ENCODE assay signal across 9 cellular contexts in the genomic region with DNA sequence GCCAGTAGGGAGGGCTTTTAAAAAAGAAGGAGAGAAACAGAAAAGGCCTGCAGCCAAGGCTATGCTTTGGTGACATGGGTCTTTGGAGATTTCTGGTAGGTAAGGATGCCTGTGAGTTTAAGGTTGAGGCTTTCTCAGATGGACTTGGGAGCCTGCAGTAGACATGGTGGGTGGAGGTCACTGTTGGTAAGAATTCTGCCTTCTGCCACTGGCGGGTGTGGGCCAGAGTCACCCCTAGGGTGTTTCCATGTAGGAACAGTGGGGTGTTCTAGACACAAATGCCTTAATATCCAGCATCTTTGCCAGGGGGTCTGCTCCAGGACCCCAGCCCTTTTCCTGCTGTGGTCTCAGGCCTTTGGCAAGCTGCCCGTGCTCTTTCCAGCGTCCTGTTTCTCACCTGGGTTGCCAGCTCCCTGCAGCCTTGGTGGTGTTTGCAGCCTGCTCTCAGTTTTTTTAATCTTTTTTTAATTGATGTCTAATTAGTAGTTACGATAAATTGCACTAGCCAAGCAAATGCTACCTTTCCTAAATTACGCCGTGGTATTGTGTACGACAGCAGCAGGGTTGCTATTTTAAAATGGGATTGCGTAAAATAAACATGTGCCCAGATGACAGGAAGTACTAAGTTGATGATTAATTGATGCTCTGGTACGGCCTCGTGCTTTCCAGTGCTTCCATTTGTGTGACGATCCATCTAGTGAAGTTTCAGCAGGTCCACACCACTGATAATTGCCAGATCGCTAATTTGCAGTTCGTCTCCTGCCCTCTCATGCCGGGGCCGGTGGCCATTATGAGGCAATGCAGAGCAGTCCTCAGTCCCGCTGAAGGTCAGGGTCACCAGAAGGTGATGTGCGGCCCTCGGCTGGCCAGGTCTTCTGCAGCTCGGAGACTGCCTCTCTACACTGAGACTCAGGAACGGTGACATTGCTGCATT. TPM values are rescaled to one million over a fixed set of nuclear protein-coding genes. Genes with fewer than 3 reads are reported as not detected.
A peak's percentile ranks its signal among the peaks of the same experiment; 100 is the strongest.
DNase-seq lines count a peak whose midpoint lies in the region; ATAC-seq and TF ChIP-seq lines count a peak whose summit lies in the region.
"Had no signal": no experiment of that assay in that cellular context is flagged by ENCODE, and none has a peak within 500 bp of the region (broad histone marks: within the 10 kb centered on the region; RNA-seq: fewer than 3 reads in every experiment).

No MANE protein-coding gene starts in this region.

- peak; percentile 14; the same call in 1 of the 2 replicates for TF ChIP-seq RAD21 in SK-N-SH (IDR thresholded peaks at IDR 0.05; ENCODE audit: low read length)

- peaks cover 22 to 29% of the 10 kb centered on the region in 2 experiments for H3K4me1 ChIP-seq in SK-N-SH (ENCODE audit: control insufficient read depth in 1 of 2, insufficient read depth in 2 of 2, low read depth in 1 of 2, low read length in 1 of 2)
- H3K4me1 ChIP-seq in right cardiac atrium (ENCODE audit: control insufficient read depth, insufficient read depth, low read length), result peaks cover 19% of the 10 kb centered on the region
- H3K4me1 ChIP-seq in vagina, result peaks cover 44% of the 10 kb centered on the region

- no peak overlapping the region for H2AFZ ChIP-seq in SK-N-SH (ENCODE audit: low read depth)

- intact Hi-C loops in right cardiac atrium (cut with DNase I) (loop anchor here in 2 of 4 donors (5.0 to 10.0 kb wide), 3 partner anchors 60 to 230 kb away; partner anchors contain the start of gene ARHGAP35 (in 1 of the 2)), vagina (cut with DNase I) (no loop called here)

- H3K4me1 Mint-ChIP-seq in activated T-cell treated with anti-CD3 and anti-CD28 coated beads, Interleukin-2, amount 50 U/mL, for 24 hours (ENCODE audit: low read depth), result peaks cover 19% of the 10 kb centered on the region

- H3K27me3 Mint-ChIP-seq in activated T-cell treated with anti-CD3 and anti-CD28 coated beads, Interleukin-2, amount 50 U/mL, for 24 hours, result no peaks in the 10 kb centered on the region

- H3K4me3 ChIP-seq in SK-N-SH (ENCODE audit: low read depth in 2 of 2, low read length in 1 of 2), result no peak overlapping the region
- no peak overlapping the region for H3K4me3 ChIP-seq in right cardiac atrium (ENCODE audit: low read length)
- H3K4me3 ChIP-seq in vagina, result no peak overlapping the region
- H3K4me3 ChIP-seq: SJSA1 had no signal

- 52% methylated on average over 18 of the region's 20 CpGs for WGBS in SK-N-SH (ENCODE audit: low lambda C conversion rate)
- 60% methylated on average over 20 of the region's 20 CpGs for WGBS in right cardiac atrium

- ATAC-seq in right cardiac atrium (peak; percentile 25 to 61), HG03175 (IDR thresholded peaks at IDR 0.05; ENCODE audit: unreplicated experiment) (no peak), HG03025 (IDR thresholded peaks at IDR 0.05; ENCODE audit: low FRiP score, unreplicated experiment) (no peak), HG03521 (IDR thresholded peaks at IDR 0.05; ENCODE audit: unreplicated experiment) (no peak)

- H3K9me2 ChIP-seq in SK-N-SH, result no peaks in the 10 kb centered on the region

- H3F3A ChIP-seq in SK-N-SH (replicated peaks; ENCODE audit: insufficient read depth), result peaks cover 29% of the 10 kb centered on the region

- H4K20me1 ChIP-seq in SK-N-SH (ENCODE audit: insufficient read depth), result 0 out of 2 replicates have a peak, but pooled peaks cover 7% of the 10 kb centered on the region

- TF ChIP-seq CTCF in SK-N-SH (IDR thresholded peaks at IDR 0.05) (no peak), vagina (IDR thresholded peaks at IDR 0.05) (no peak)

- peak overlapping the region in 1 of 2 experiments; percentile 80; a peak in 2 of 4 replicates for H3K27ac ChIP-seq in SK-N-SH (ENCODE audit: low read depth in 2 of 2, low read length in 1 of 2)
- H3K27ac ChIP-seq in right cardiac atrium (ENCODE audit: low read length), result peak overlapping the region; percentile 60
- H3K27ac ChIP-seq in vagina, result peak overlapping the region; percentile 42
- H3K27ac ChIP-seq: SJSA1 had no signal

- H3K9me3 Mint-ChIP-seq in activated T-cell treated with anti-CD3 and anti-CD28 coated beads, Interleukin-2, amount 50 U/mL, for 24 hours, result no peaks in the 10 kb centered on the region

- H3K36me3 ChIP-seq in SK-N-SH (replicated peaks in 1 of 2; ENCODE audit: control insufficient read depth in 1 of 2, insufficient read depth in 2 of 2, low read length in 1 of 2), result peaks cover 15 to 19% of the 10 kb centered on the region in 2 experiments
- H3K36me3 ChIP-seq in vagina, result peaks cover 0 to 3% of the 10 kb centered on the region in 2 donors

- H3K9me3 ChIP-seq in SK-N-SH (no peaks in the 10 kb centered on the region), right cardiac atrium (ENCODE audit: control insufficient read depth, low read length) (no peaks in the 10 kb centered on the region), vagina (no peaks in the 10 kb centered on the region)
- H3K9me3 ChIP-seq: SJSA1 had no signal

- H3K79me2 ChIP-seq in SK-N-SH (ENCODE audit: insufficient read depth), result peaks cover 54% of the 10 kb centered on the region

- H3K36me3 Mint-ChIP-seq in activated T-cell treated with anti-CD3 and anti-CD28 coated beads, Interleukin-2, amount 50 U/mL, for 24 hours (ENCODE audit: low read depth), result peaks cover 20% of the 10 kb centered on the region

- peak in 1 of 2 experiments; percentile 51; a peak in 1 of 4 replicates for TF ChIP-seq EP300 in SK-N-SH (IDR thresholded peaks at IDR 0.05; ENCODE audit: borderline replicate concordance in 1 of 2, low read depth in 1 of 2, low read length in 1 of 2)

- peak overlapping the region; percentile 40; the same call in 1 of the 2 replicates for H3K4me2 ChIP-seq in SK-N-SH

- H3K9ac ChIP-seq in SK-N-SH, result no peak overlapping the region

- peak overlapping the region; percentile 16 for H3K27ac Mint-ChIP-seq in activated T-cell treated with anti-CD3 and anti-CD28 coated beads, Interleukin-2, amount 50 U/mL, for 24 hours

- TF ChIP-seq POLR2A in vagina (IDR thresholded peaks at IDR 0.05), result no peak

- H3K27me3 ChIP-seq in SK-N-SH (ENCODE audit: insufficient read depth) (no peaks in the 10 kb centered on the region), right cardiac atrium (ENCODE audit: control insufficient read depth, insufficient read depth) (no peaks in the 10 kb centered on the region), vagina (no peaks in the 10 kb centered on the region)
- H3K27me3 ChIP-seq: SJSA1 had no signal

- H3K4me3 Mint-ChIP-seq in activated T-cell treated with anti-CD3 and anti-CD28 coated beads, Interleukin-2, amount 50 U/mL, for 24 hours, result no peak overlapping the region

- POLR2A ChIA-PET in SK-N-SH (lab: Yijun Ruan, JAX), result interaction anchor here (1.0 kb wide), 1 partner anchor 8 kb away, joined by 5 read pairs; no protein-coding TSS in a partner anchor

- CTCF ChIA-PET in SK-N-SH (lab: Yijun Ruan, JAX), result interaction anchor here (1.0 to 2.9 kb wide), 6 partner anchors 9 to 128 kb away, joined by 3 to 12 read pairs (median 4); no protein-coding TSS in a partner anchor

- no peak for DNase-seq in activated T-cell treated with anti-CD3 and anti-CD28 coated beads, Interleukin-2, amount 50 U/mL, for 24 hours
- DNase-seq in activated T-cell treated with anti-CD3 and anti-CD28 coated beads for 4 hours (no peak), SK-N-SH (peak; percentile 74), right cardiac atrium (peak in 1 of 3 donors; percentile 51), vagina (ENCODE audit: extremely low spot score in 2 of 2) (no peak)

TF ChIP-seq in SK-N-SH, 30 proteins besides CTCF, POLR2A, EP300 and RAD21 (continues in another document):
- TF ChIP-seq, protein P1, sequence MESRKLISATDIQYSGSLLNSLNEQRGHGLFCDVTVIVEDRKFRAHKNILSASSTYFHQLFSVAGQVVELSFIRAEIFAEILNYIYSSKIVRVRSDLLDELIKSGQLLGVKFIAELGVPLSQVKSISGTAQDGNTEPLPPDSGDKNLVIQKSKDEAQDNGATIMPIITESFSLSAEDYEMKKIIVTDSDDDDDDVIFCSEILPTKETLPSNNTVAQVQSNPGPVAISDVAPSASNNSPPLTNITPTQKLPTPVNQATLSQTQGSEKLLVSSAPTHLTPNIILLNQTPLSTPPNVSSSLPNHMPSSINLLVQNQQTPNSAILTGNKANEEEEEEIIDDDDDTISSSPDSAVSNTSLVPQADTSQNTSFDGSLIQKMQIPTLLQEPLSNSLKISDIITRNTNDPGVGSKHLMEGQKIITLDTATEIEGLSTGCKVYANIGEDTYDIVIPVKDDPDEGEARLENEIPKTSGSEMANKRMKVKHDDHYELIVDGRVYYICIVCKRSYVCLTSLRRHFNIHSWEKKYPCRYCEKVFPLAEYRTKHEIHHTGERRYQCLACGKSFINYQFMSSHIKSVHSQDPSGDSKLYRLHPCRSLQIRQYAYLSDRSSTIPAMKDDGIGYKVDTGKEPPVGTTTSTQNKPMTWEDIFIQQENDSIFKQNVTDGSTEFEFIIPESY (IDR thresholded peaks at IDR 0.05; ENCODE audit: borderline replicate concordance, low read depth), result no peak
- TF ChIP-seq REST (IDR thresholded peaks at IDR 0.05; ENCODE audit: low read depth, low read length), result no peak
- TF ChIP-seq FOXJ3 (CRISPR knock-in tag; IDR thresholded peaks at IDR 0.05), result peak; percentile 37; the same call in 1 of the 2 replicates

RNA-seq across cellular contexts. Expression of gene NPAS1, which starts 35.3 kb away (rescaled TPM):
- polyA plus RNA-seq in SK-N-SH (2012; rRNA removed) (1.0 and 1.1 TPM in 2 replicates), right cardiac atrium (0.91 TPM)
- 0.62 and 1.00 TPM in 2 replicates for polyA plus RNA-seq in SK-N-SH (2012; cell fraction: cytosol; rRNA removed)
- 2.6 and 3.8 TPM in 2 replicates for polyA plus RNA-seq in SK-N-SH (2012; cell fraction: nucleus; rRNA removed)
- total RNA-seq in right cardiac atrium (under 1 TPM; 0.24 to 0.77 (median 0.39) TPM), vagina (0.49 TPM)
- total RNA-seq: SJSA1 had no signal

Comparison
In these comparisons a context has a peak if more than half of its experiments do, and no peak if none do; other contexts are left out.
1. ATAC-seq: peak in right cardiac atrium (2 of 2); none in HG03175 (single experiment), HG03025 (single experiment) and HG03521 (single experiment).